In the genomic region with DNA sequence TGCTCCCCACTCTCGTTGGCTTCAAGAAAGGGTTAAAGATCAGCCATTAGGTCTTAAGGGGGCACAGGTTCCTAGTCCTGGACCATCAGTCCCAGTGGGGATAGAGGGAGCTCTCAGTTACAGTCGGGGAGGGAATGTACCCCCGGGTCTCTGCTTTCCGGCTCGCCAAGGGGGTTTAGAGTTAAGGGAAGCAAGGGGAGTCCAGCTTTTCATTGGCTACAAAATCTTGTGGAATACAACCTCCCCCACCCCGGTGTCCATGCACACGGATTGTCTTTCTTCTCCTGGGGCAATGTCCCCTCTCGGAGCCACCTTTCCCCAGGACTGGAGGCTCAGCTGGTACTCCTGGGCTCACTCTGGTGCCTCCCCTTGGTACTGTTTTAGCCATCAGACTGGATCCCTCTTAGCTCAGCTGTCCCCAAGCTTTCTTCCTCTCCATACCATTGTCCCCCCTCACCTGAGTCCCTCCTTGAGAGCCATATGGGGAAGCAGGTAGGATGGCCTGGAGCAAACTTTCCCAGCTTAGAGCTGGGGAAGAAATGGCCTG, we compare ENCODE assay signal across 17 cellular contexts. TPM values are rescaled to one million over a fixed set of nuclear protein-coding genes. Genes with fewer than 3 reads are reported as not detected.
A peak's percentile ranks its signal among the peaks of the same experiment; 100 is the strongest.
DNase-seq lines count a peak whose midpoint lies in the region; ATAC-seq and TF ChIP-seq lines count a peak whose summit lies in the region.
"Had no signal": no experiment of that assay in that cellular context is flagged by ENCODE, and none has a peak within 500 bp of the region (broad histone marks: within the 10 kb centered on the region; RNA-seq: fewer than 3 reads in every experiment).

Gene A3GALT2, minus strand, starts transcription at position 480 of the 547 bp plus-strand sequence. Its CDS starts 0 bp downstream, at position 480.

- TF ChIP-seq CTCF in RWPE1 (conservative IDR thresholded peaks at IDR 0.05; ENCODE audit: low read depth) (no peak), gastrocnemius medialis (IDR thresholded peaks at IDR 0.05 in 4 of 5, conservative IDR thresholded peaks at IDR 0.05 in 1 of 5) (no peak)

- POLR2A ChIA-PET in RWPE1 (lab: Yijun Ruan, JAX; ENCODE audit: low non-redundant PET): no interaction called here

- H3K4me2 ChIP-seq in mesenchymal stem cell (ENCODE audit: low read length, poor library complexity, severe bottlenecking): no peak within 1 kb of the TSS

- intact Hi-C loops in gastrocnemius medialis (cut with DNase I; ENCODE audit: low total_unique reads): no loop called here

- in situ Hi-C loops in gastrocnemius medialis (cut with MboI; ENCODE audit: low sequenced_read_pairs in 4 of 4): no loop called here

- CTCF ChIA-PET in RWPE1 (lab: Yijun Ruan, JAX): interaction anchor here (0.5 to 1.6 kb wide), 5 partner anchors 8 to 891 kb away, joined by 3 to 4 read pairs (median 3); no protein-coding TSS in a partner anchor

- WGBS in mesenchymal stem cell: 89% methylated on average over 7 of the region's 8 CpGs

- H3K9me3 ChIP-seq in mesenchymal stem cell (ENCODE audit: control insufficient read depth, low read length) (no peaks in the 10 kb centered on the region), gastrocnemius medialis (no peaks in the 10 kb centered on the region)

- TF ChIP-seq POLR2A in gastrocnemius medialis (IDR thresholded peaks at IDR 0.05): no peak

- H3K4me1 ChIP-seq in mesenchymal stem cell (ENCODE audit: control insufficient read depth, insufficient read depth, low read depth, low read length) (peaks cover 29% of the 10 kb centered on the region), gastrocnemius medialis (no peaks in the 10 kb centered on the region)

- no peak within 1 kb of the TSS for H3K23ac ChIP-seq in mesenchymal stem cell (ENCODE audit: low read length in 2 of 2)

- no peak within 1 kb of the TSS for H3K18ac ChIP-seq in mesenchymal stem cell (ENCODE audit: low read depth in 1 of 2, low read length in 2 of 2)

- H2BK12ac ChIP-seq in mesenchymal stem cell (ENCODE audit: low read length in 2 of 2): no peak within 1 kb of the TSS

- peaks cover 16% of the 10 kb centered on the region for H3K79me1 ChIP-seq in mesenchymal stem cell (replicated peaks; ENCODE audit: low read length, poor library complexity, severe bottlenecking)

- no peak within 1 kb of the TSS for H2BK5ac ChIP-seq in mesenchymal stem cell (ENCODE audit: low read depth, low read length, poor library complexity, severe bottlenecking)

- DNase-seq in HCEC 1CT (peak; percentile 2), RWPE1 (ENCODE audit: low spot score) (no peak), mesenchymal stem cell (no peak), gastrocnemius medialis (no peak), hepatic stellate cell (ENCODE audit: low spot score) (no peak), H7 (no peak)
- DNase-seq: CD8-positive, alpha-beta memory T cell; NCI-H146; NCI-H446 treated with DMSO at 0.1 percent for 48 hours; NCI-H748 treated with DMSO at 0.1 percent for 48 hours; SHP77 treated with DMSO at 0.1 percent for 48 hours had no signal

- no peak within 1 kb of the TSS for H2BK120ac ChIP-seq in mesenchymal stem cell (ENCODE audit: low read depth, low read length)

- peak within 1 kb of the TSS; percentile 19 for H2BK15ac ChIP-seq in mesenchymal stem cell (ENCODE audit: low read depth, poor library complexity, severe bottlenecking)

- H2AK5ac ChIP-seq in mesenchymal stem cell (ENCODE audit: low read length, severe bottlenecking): no peak within 1 kb of the TSS

- H3K14ac ChIP-seq in mesenchymal stem cell (ENCODE audit: low read length in 2 of 2): no peak within 1 kb of the TSS

- no peak within 1 kb of the TSS for H4K91ac ChIP-seq in mesenchymal stem cell (ENCODE audit: low read length)

- H2AFZ ChIP-seq in mesenchymal stem cell (ENCODE audit: low read depth, low read length): no peak within 1 kb of the TSS

- H4K8ac ChIP-seq in mesenchymal stem cell (ENCODE audit: low read length): peak within 1 kb of the TSS; percentile 42

- H3K4me3 ChIP-seq in mesenchymal stem cell (ENCODE audit: insufficient read depth in 1 of 2, low read depth in 1 of 2, low read length in 2 of 2): no peak within 1 kb of the TSS
- H3K4me3 ChIP-seq in gastrocnemius medialis: no peak within 1 kb of the TSS
- H3K4me3 ChIP-seq in H7 (ENCODE audit: insufficient read depth, low read depth, low read length): no peak within 1 kb of the TSS
- H3K4me3 ChIP-seq: K562 had no signal

- H3K9ac ChIP-seq in mesenchymal stem cell (ENCODE audit: low read length): peak within 1 kb of the TSS; percentile 6

- H3K36me3 ChIP-seq in mesenchymal stem cell (ENCODE audit: control insufficient read depth in 1 of 2, insufficient read depth in 2 of 2, low read depth in 1 of 2, low read length in 2 of 2) (peaks cover 48 to 52% of the 10 kb centered on the region in 2 experiments), gastrocnemius medialis (peaks cover 0 to 30% of the 10 kb centered on the region in 2 donors), H7 (replicated peaks; ENCODE audit: control insufficient read depth, insufficient read depth, low read length) (no peaks in the 10 kb centered on the region)

- no peak within 1 kb of the TSS for H3K4ac ChIP-seq in mesenchymal stem cell (ENCODE audit: low read depth in 1 of 2, low read length in 2 of 2)

- ATAC-seq in gastrocnemius medialis (peak; percentile 11 to 13), HG03159 (IDR thresholded peaks at IDR 0.05; ENCODE audit: unreplicated experiment) (no peak)

- H3K27ac ChIP-seq in RWPE1: peak within 1 kb of the TSS; percentile 47
- no peak within 1 kb of the TSS for H3K27ac ChIP-seq in mesenchymal stem cell (ENCODE audit: low read length, poor library complexity, severe bottlenecking)
- peak within 1 kb of the TSS; percentile 30 to 96 (median 42) for H3K27ac ChIP-seq in gastrocnemius medialis

- H3K27me3 ChIP-seq in mesenchymal stem cell (ENCODE audit: control insufficient read depth in 1 of 2, insufficient read depth in 1 of 2, low read length in 2 of 2) (no peaks in the 10 kb centered on the region), gastrocnemius medialis (no peaks in the 10 kb centered on the region), H7 (ENCODE audit: control insufficient read depth, insufficient read depth, low read length) (peaks cover 2% of the 10 kb centered on the region; the same call in 1 of the 2 replicates)

RNA-seq across cellular contexts. Expression of gene A3GALT2, which starts in this region (rescaled TPM):
- polyA plus RNA-seq in mesenchymal stem cell (2013, experiment 1 of 2): 0.04 TPM
- polyA plus RNA-seq in mesenchymal stem cell (2013, experiment 2 of 2): not detected
- not detected for total RNA-seq in gastrocnemius medialis
- not detected in 2 replicates for total RNA-seq in H7 (2014; rRNA removed; shearing (Covaris generic))
- total RNA-seq: CD8-positive, alpha-beta memory T cell; Daoy; H1; HT1080; K562 had no signal
- polyA plus RNA-seq: BJ; CD8-positive, alpha-beta memory T cell; H1; K562 had no signal

Comparison
In these comparisons a context has a peak if more than half of its experiments do, and no peak if none do; other contexts are left out.
1. Peak in ATAC-seq and H3K27ac ChIP-seq in gastrocnemius medialis; RNA of the gene not detected or under 1 TPM.